Comparison of ENCODE assay signal across 13 cellular contexts in genomic region chr6:2911171-2911570, GRCh38. TPM values are rescaled to one million over a fixed set of nuclear protein-coding genes. Genes with fewer than 3 reads are reported as not detected.
A peak's percentile ranks its signal among the peaks of the same experiment; 100 is the strongest.
DNase-seq lines count a peak whose midpoint lies in the region; ATAC-seq and TF ChIP-seq lines count a peak whose summit lies in the region.
"Had no signal": no experiment of that assay in that cellular context is flagged by ENCODE, and none has a peak within 500 bp of the region (broad histone marks: within the 10 kb centered on the region; RNA-seq: fewer than 3 reads in every experiment).

No MANE protein-coding gene starts in this region.

- H3K9me3 Mint-ChIP-seq in CD4-positive, alpha-beta T cell = no peaks in the 10 kb centered on the region
- H3K9me3 Mint-ChIP-seq in activated CD8-positive, alpha-beta T cell treated with anti-CD3 and anti-CD28 coated beads, Interleukin-2, amount 10 ng/mL, durations not matched to agents 7 days and 5 days (ENCODE audit: insufficient read depth) = no peaks in the 10 kb centered on the region
- H3K9me3 Mint-ChIP-seq: CD8-positive, alpha-beta memory T cell had no signal

- POLR2A ChIA-PET in CD4-positive, alpha-beta T cell (lab: Charles Lee) = interaction anchor here (0.6 to 1.6 kb wide), 12 partner anchors 8 to 79 kb away, joined by 3 to 33 read pairs (median 4); partner anchors contain the start of genes SERPINB1 and SERPINB9
- POLR2A ChIA-PET in activated CD8-positive, alpha-beta T cell treated with anti-CD3 and anti-CD28 coated beads, Interleukin-2, amount 10 ng/mL, durations not matched to agents 7 days and 5 days (lab: Charles Lee) = interaction anchor here (0.6 to 1.6 kb wide), 5 partner anchors 8 to 67 kb away, joined by 3 to 4 read pairs (median 3); partner anchors contain the start of gene SERPINB9

- no peak for TF ChIP-seq CTCF in CD4-positive, alpha-beta T cell (IDR thresholded peaks at IDR 0.05)

- ATAC-seq in GM19043 (IDR thresholded peaks at IDR 0.05; ENCODE audit: low read depth, unreplicated experiment) = peak; percentile 66
- peak; percentile 68 for ATAC-seq in HG02678 (IDR thresholded peaks at IDR 0.05; ENCODE audit: unreplicated experiment)
- ATAC-seq in left lobe of liver = no peak
- no peak for ATAC-seq in CD4-positive, alpha-beta T cell (ENCODE audit: poor library complexity)
- ATAC-seq in activated CD8-positive, alpha-beta T cell treated with anti-CD3 and anti-CD28 coated beads, Interleukin-2, amount 10 ng/mL, durations not matched to agents 7 days and 5 days = no peak
- no peak for ATAC-seq in GM18517 (IDR thresholded peaks at IDR 0.05; ENCODE audit: unreplicated experiment)

- no peak overlapping the region for H3K4me3 Mint-ChIP-seq in CD4-positive, alpha-beta T cell
- H3K4me3 Mint-ChIP-seq in activated CD8-positive, alpha-beta T cell treated with anti-CD3 and anti-CD28 coated beads, Interleukin-2, amount 10 ng/mL, durations not matched to agents 7 days and 5 days = no peak overlapping the region

- CTCF ChIA-PET in CD4-positive, alpha-beta T cell (lab: Charles Lee) = interaction anchor here (0.6 to 2.2 kb wide), 17 partner anchors 8 to 143 kb away, joined by 3 to 54 read pairs (median 4); partner anchors contain the start of genes SERPINB1 and SERPINB9
- CTCF ChIA-PET in activated CD8-positive, alpha-beta T cell treated with anti-CD3 and anti-CD28 coated beads, Interleukin-2, amount 10 ng/mL, durations not matched to agents 7 days and 5 days (lab: Charles Lee) = interaction anchor here (0.7 to 2.2 kb wide), 43 partner anchors 8 to 160 kb away, joined by 3 to 83 read pairs (median 4); partner anchors contain the start of genes SERPINB1 and SERPINB9

- H3K36me3 Mint-ChIP-seq in CD4-positive, alpha-beta T cell (ENCODE audit: low read depth) = no peaks in the 10 kb centered on the region
- no peaks in the 10 kb centered on the region for H3K36me3 Mint-ChIP-seq in activated CD8-positive, alpha-beta T cell treated with anti-CD3 and anti-CD28 coated beads, Interleukin-2, amount 10 ng/mL, durations not matched to agents 7 days and 5 days (ENCODE audit: low read depth)
- H3K36me3 Mint-ChIP-seq: CD8-positive, alpha-beta memory T cell had no signal

- H3K9me3 ChIP-seq in CD4-positive, alpha-beta T cell (ENCODE audit: control insufficient read depth, low read length) = no peaks in the 10 kb centered on the region
- H3K9me3 ChIP-seq: left ventricle myocardium inferior had no signal

- H3K4me1 Mint-ChIP-seq in CD4-positive, alpha-beta T cell (ENCODE audit: low read depth) = peaks cover 25% of the 10 kb centered on the region
- peaks cover 41% of the 10 kb centered on the region for H3K4me1 Mint-ChIP-seq in activated CD8-positive, alpha-beta T cell treated with anti-CD3 and anti-CD28 coated beads, Interleukin-2, amount 10 ng/mL, durations not matched to agents 7 days and 5 days (ENCODE audit: low read depth)

- peak; percentile 11 to 68 for DNase-seq in NOMO-1 (lab: John Stamatoyannopoulos, UW; ENCODE audit: unreplicated experiment in 2 of 2)
- DNase-seq in left lobe of liver (ENCODE audit: low spot score) = peak; percentile 33
- no peak for DNase-seq in CD4-positive, alpha-beta T cell
- no peak for DNase-seq in activated CD8-positive, alpha-beta T cell treated with anti-CD3 and anti-CD28 coated beads, Interleukin-2, amount 10 ng/mL, durations not matched to agents 7 days and 5 days
- no peak for DNase-seq in SIG-M5 treated with dmso at 0.1 percent for 504 hours (lab: John Stamatoyannopoulos, UW; ENCODE audit: unreplicated experiment)
- DNase-seq: amniotic stem cell, left ventricle myocardium inferior, NCI-H2107, occipital lobe had no signal

- H3K27ac Mint-ChIP-seq in CD4-positive, alpha-beta T cell = no peak overlapping the region
- no peak overlapping the region for H3K27ac Mint-ChIP-seq in activated CD8-positive, alpha-beta T cell treated with anti-CD3 and anti-CD28 coated beads, Interleukin-2, amount 10 ng/mL, durations not matched to agents 7 days and 5 days

- no peaks in the 10 kb centered on the region for H3K27me3 Mint-ChIP-seq in CD4-positive, alpha-beta T cell
- H3K27me3 Mint-ChIP-seq in activated CD8-positive, alpha-beta T cell treated with anti-CD3 and anti-CD28 coated beads, Interleukin-2, amount 10 ng/mL, durations not matched to agents 7 days and 5 days (ENCODE audit: low read depth) = no peaks in the 10 kb centered on the region
- H3K27me3 Mint-ChIP-seq: CD8-positive, alpha-beta memory T cell had no signal

- H3K27ac ChIP-seq in CD4-positive, alpha-beta T cell (ENCODE audit: low read depth, low read length) = no peak overlapping the region
- H3K27ac ChIP-seq: left ventricle myocardium inferior had no signal

- H3K27me3 ChIP-seq in CD4-positive, alpha-beta T cell (ENCODE audit: control insufficient read depth, insufficient read depth, low read length) = no peaks in the 10 kb centered on the region

- intact Hi-C loops in CD4-positive, alpha-beta T cell (cut with DNase I, micrococcal nuclease) = loop anchor here (1.0 to 2.0 kb wide), 4 partner anchors 21 to 120 kb away; no protein-coding TSS in a partner anchor

RNA-seq across cellular contexts. Expression of gene SERPINB9, which starts 8.1 kb away (rescaled TPM):
- total RNA-seq in left lobe of liver = 2.0 TPM
- 10 to 100 TPM; 25.8 to 27.4 TPM for total RNA-seq in CD4-positive, alpha-beta T cell
- total RNA-seq in activated CD8-positive, alpha-beta T cell treated with anti-CD3 and anti-CD28 coated beads, Interleukin-2, amount 10 ng/mL, durations not matched to agents 7 days and 5 days = 10 to 100 TPM; 36.9 to 38.1 TPM

Comparison
In these comparisons a context has a peak if more than half of its experiments do, and no peak if none do; other contexts are left out.
1. ATAC-seq: peak in GM19043 (single experiment) and HG02678 (single experiment); none in left lobe of liver (single experiment), CD4-positive, alpha-beta T cell (single experiment), activated CD8-positive, alpha-beta T cell treated with anti-CD3 and anti-CD28 coated beads, Interleukin-2, amount 10 ng/mL, durations not matched to agents 7 days and 5 days (single experiment) and GM18517 (single experiment).
2. DNase-seq: peak in NOMO-1 (2 of 2) and left lobe of liver (single experiment); none in CD4-positive, alpha-beta T cell (0 of 10), activated CD8-positive, alpha-beta T cell treated with anti-CD3 and anti-CD28 coated beads, Interleukin-2, amount 10 ng/mL, durations not matched to agents 7 days and 5 days (single experiment) and SIG-M5 treated with dmso at 0.1 percent for 504 hours (single experiment).